In genomic region chr12:31337952-31338351, GRCh38 we compare ENCODE assay signal across 23 cellular contexts. TPM values are rescaled to one million over a fixed set of nuclear protein-coding genes. Genes with fewer than 3 reads are reported as not detected.
DNase-seq lines count a peak whose midpoint lies in the region; ATAC-seq, FAIRE-seq and TF ChIP-seq lines count a peak whose summit lies in the region.
"Had no signal": no experiment of that assay in that cellular context is flagged by ENCODE, and none has a peak within 500 bp of the region (broad histone marks: within the 10 kb centered on the region; RNA-seq: fewer than 3 reads in every experiment).

No MANE protein-coding gene starts in this region.

- intact Hi-C loops in Calu3 (cut with micrococcal nuclease; ENCODE audit: unreplicated experiment) (no loop called here), A673 (cut with micrococcal nuclease; ENCODE audit: unreplicated experiment) (no loop called here)

- H3K79me1 ChIP-seq in mesendoderm (ENCODE audit: low read length) = no peaks in the 10 kb centered on the region

- no peak overlapping the region for H3K18ac ChIP-seq in mesendoderm (ENCODE audit: low read length)

- no peak for FAIRE-seq in HTR-8/SVneo (lab: Jason Lieb, UNC)
- FAIRE-seq: A204.1, GM12878, GM19239, H54 had no signal

- no peak overlapping the region for H3K9ac ChIP-seq in mesendoderm (ENCODE audit: low read length)
- H3K9ac ChIP-seq: BLaER1, KMS-11 had no signal

- no TSS peak for BruUV-seq in Calu3 (replicated peaks; lab: Mats Ljungman, UMichigan)
- no TSS peak for BruUV-seq in A673 (replicated peaks; lab: Mats Ljungman, UMichigan)

- H3K27me3 ChIP-seq in mesendoderm (ENCODE audit: insufficient read depth, low read length, poor library complexity) (no peaks in the 10 kb centered on the region), A673 (replicated peaks; ENCODE audit: insufficient read depth, low read depth, low read length, poor library complexity) (no peaks in the 10 kb centered on the region)
- H3K27me3 ChIP-seq: BLaER1 had no signal

- no peaks in the 10 kb centered on the region for H3K4me1 ChIP-seq in mesendoderm (ENCODE audit: control insufficient read depth, low read depth, low read length)
- no peaks in the 10 kb centered on the region for H3K4me1 ChIP-seq in A673 (ENCODE audit: insufficient read depth, low read length, poor library complexity, severe bottlenecking)
- H3K4me1 ChIP-seq: BLaER1 had no signal

- no peak overlapping the region for H4K8ac ChIP-seq in mesendoderm (ENCODE audit: low read depth, low read length)

- no peak overlapping the region for H3K23ac ChIP-seq in mesendoderm (ENCODE audit: low read length)

- POLR2A ChIA-PET in A673 (lab: Charles Lee; ENCODE audit: low non-redundant PET) = no interaction called here

- H2BK15ac ChIP-seq in mesendoderm (replicated peaks; ENCODE audit: low read depth) = peak overlapping the region; percentile 42

- no peak overlapping the region for H2AK5ac ChIP-seq in mesendoderm (ENCODE audit: low read length)

- CTCF ChIA-PET in Calu3 (lab: Charles Lee) = interaction anchor here (0.6 to 1.9 kb wide), 4 partner anchors 12 to 84 kb away, joined by 3 to 11 read pairs (median 6); partner anchors contain the start of gene SINHCAF
- CTCF ChIA-PET in A673 (lab: Charles Lee) = no interaction called here

- H3K4me1 Mint-ChIP-seq in Calu3 (ENCODE audit: low read depth, unreplicated experiment) = peaks cover 21% of the 10 kb centered on the region
- H3K4me1 Mint-ChIP-seq: CD14-positive monocyte; CD4-positive, alpha-beta memory T cell had no signal

- H3K27me3 Mint-ChIP-seq in Calu3 (ENCODE audit: unreplicated experiment) = no peaks in the 10 kb centered on the region
- H3K27me3 Mint-ChIP-seq: CD4-positive, alpha-beta memory T cell had no signal

- H3K27ac Mint-ChIP-seq in Calu3 (ENCODE audit: unreplicated experiment) = peak overlapping the region; percentile 1
- H3K27ac Mint-ChIP-seq: CD14-positive monocyte had no signal

- WGBS in mesendoderm (ENCODE audit: extremely low coverage, insufficient coverage, low lambda C conversion rate) = no CpG with 5 or more reads among the region's 4 CpGs

- no peak overlapping the region for H3K4ac ChIP-seq in mesendoderm (ENCODE audit: low read depth, low read length)

- H4K5ac ChIP-seq in mesendoderm (ENCODE audit: low read length) = no peak overlapping the region

- H3K79me2 ChIP-seq in mesendoderm (ENCODE audit: control insufficient read depth, insufficient read depth, low read length) = no peaks in the 10 kb centered on the region

- H2BK120ac ChIP-seq in mesendoderm (ENCODE audit: low read depth, low read length) = no peak overlapping the region

- no peak for TF ChIP-seq POLR2A in GM18505 (IDR thresholded peaks at IDR 0.05; ENCODE audit: borderline replicate concordance, extremely low read depth, insufficient read depth, insufficient read length)

- DNase-seq in Calu3 (no peak), NCI-H526 treated with DMSO at 0.1 percent for 48 hours (lab: John Stamatoyannopoulos, UW) (peak; percentile 28), mesendoderm (no peak), HTR-8/SVneo (ENCODE audit: insufficient read length, low spot score) (no peak), A673 (ENCODE audit: low spot score) (no peak)
- DNase-seq: AML-193; CD4-positive, alpha-beta memory T cell; DMS 273 treated with DMSO at 0.1 percent for 48 hours; DMS53; DND-41; EL; HCEC 1CT had no signal

- no peak overlapping the region for H3K4me3 ChIP-seq in mesendoderm (ENCODE audit: low read length)
- no peak overlapping the region for H3K4me3 ChIP-seq in A673 (ENCODE audit: low read depth, low read length, poor library complexity, severe bottlenecking)
- H3K4me3 ChIP-seq: BLaER1, GM12878, GM23338 had no signal

- no peaks in the 10 kb centered on the region for H3K9me3 ChIP-seq in A673 (ENCODE audit: low read depth, low read length, poor library complexity, severe bottlenecking)
- H3K9me3 ChIP-seq: BLaER1 had no signal

- H3K27ac ChIP-seq in mesendoderm (ENCODE audit: low read depth, low read length) = no peak overlapping the region
- H3K27ac ChIP-seq in A673 (ENCODE audit: low read depth, low read length, poor library complexity, severe bottlenecking) = no peak overlapping the region
- H3K27ac ChIP-seq: BLaER1, HL-60, KMS-11 had no signal

- H3K9me3 Mint-ChIP-seq in Calu3 (ENCODE audit: low read depth, unreplicated experiment) = no peaks in the 10 kb centered on the region
- H3K9me3 Mint-ChIP-seq: CD14-positive monocyte; CD4-positive, alpha-beta memory T cell; GM23338 had no signal

- TF ChIP-seq CTCF in Calu3 (IDR thresholded peaks at IDR 0.05; ENCODE audit: unreplicated experiment) (no peak), A673 (conservative IDR thresholded peaks at IDR 0.05; ENCODE audit: low read depth, low read length) (no peak)

- no peak for ATAC-seq in GM18505 (IDR thresholded peaks at IDR 0.05; ENCODE audit: unreplicated experiment)
- no peak for ATAC-seq in GM19452 (IDR thresholded peaks at IDR 0.05; ENCODE audit: unreplicated experiment)
- ATAC-seq: GM12878, GM23338 had no signal

- H3K36me3 ChIP-seq in mesendoderm (ENCODE audit: control insufficient read depth, insufficient read depth, low read length) (no peaks in the 10 kb centered on the region), A673 (ENCODE audit: insufficient read depth, low read length, poor library complexity, severe bottlenecking) (no peaks in the 10 kb centered on the region)
- H3K36me3 ChIP-seq: BLaER1 had no signal

- no peak overlapping the region for H3K56ac ChIP-seq in mesendoderm (ENCODE audit: low read length)

- no peak overlapping the region for H2BK5ac ChIP-seq in mesendoderm (ENCODE audit: low read length)

- peaks cover 6% of the 10 kb centered on the region for H3K36me3 Mint-ChIP-seq in Calu3 (ENCODE audit: insufficient read depth, unreplicated experiment)
- H3K36me3 Mint-ChIP-seq: CD14-positive monocyte; CD4-positive, alpha-beta memory T cell had no signal

- no peak overlapping the region for H3K4me3 Mint-ChIP-seq in Calu3 (ENCODE audit: low read depth, unreplicated experiment)
- H3K4me3 Mint-ChIP-seq: CD14-positive monocyte; CD4-positive, alpha-beta memory T cell; GM23338 had no signal

- no peak overlapping the region for H3K4me2 ChIP-seq in mesendoderm (ENCODE audit: low read length)
- H3K4me2 ChIP-seq: BLaER1, GM23338, KMS-11 had no signal

RNA-seq across cellular contexts. Expression of gene SINHCAF, which starts 12.0 kb away (rescaled TPM):
- total RNA-seq in Calu3 (2022) = 121 and 127 TPM in 2 replicates
- 320 TPM for polyA plus RNA-seq in mesendoderm (2013, experiment 1 of 2)
- 315 TPM for polyA plus RNA-seq in mesendoderm (2013, experiment 2 of 2)
- 137 and 153 TPM in 2 replicates for total RNA-seq in A673 (2021)
